Comparison of ENCODE assay signal across 12 cellular contexts in the genomic region with DNA sequence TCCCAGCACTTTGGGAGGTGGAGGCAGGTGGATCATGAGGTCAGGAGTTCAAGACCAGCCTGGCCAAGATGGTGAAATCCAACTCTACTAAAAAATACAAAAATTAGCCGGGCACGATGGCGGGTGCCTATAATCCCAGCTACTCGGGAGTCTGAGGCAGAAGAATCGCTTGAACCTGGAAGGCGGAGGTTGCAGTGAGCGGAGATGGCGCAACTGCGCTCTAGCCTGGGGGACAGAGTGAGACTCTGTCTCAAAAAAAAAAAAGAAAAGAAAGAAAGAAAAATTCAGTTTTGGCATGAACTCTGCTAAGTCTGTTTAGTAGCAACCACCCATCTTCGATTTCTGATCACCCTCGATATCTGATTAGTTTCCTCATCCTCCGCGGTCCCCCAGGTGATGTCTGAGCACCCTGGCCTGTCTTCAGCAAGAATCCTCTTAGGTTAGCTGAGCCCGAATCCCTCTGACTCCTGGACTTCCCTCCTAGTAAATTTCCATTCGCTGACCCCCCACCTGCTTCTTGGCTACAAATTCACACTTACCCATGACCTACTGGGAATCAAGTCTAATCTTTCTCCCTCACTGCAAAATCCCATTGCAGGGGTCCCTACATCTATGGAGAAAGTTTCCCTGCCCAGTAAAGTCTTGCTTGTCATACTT. TPM values are rescaled to one million over a fixed set of nuclear protein-coding genes. Genes with fewer than 3 reads are reported as not detected.
A peak's percentile ranks its signal among the peaks of the same experiment; 100 is the strongest.
DNase-seq lines count a peak whose midpoint lies in the region; ATAC-seq and TF ChIP-seq lines count a peak whose summit lies in the region.
"Had no signal": no experiment of that assay in that cellular context is flagged by ENCODE, and none has a peak within 500 bp of the region (broad histone marks: within the 10 kb centered on the region; RNA-seq: fewer than 3 reads in every experiment).

No MANE protein-coding gene starts in this region.

- H2BK12ac ChIP-seq in trophoblast cell (ENCODE audit: low read length) = peak overlapping the region; percentile 48

- H4K91ac ChIP-seq in trophoblast cell (ENCODE audit: low read depth, low read length) = peak overlapping the region; percentile 70

- TF ChIP-seq CTCF in heart right ventricle (IDR thresholded peaks at IDR 0.05) (no peak), esophagus squamous epithelium (IDR thresholded peaks at IDR 0.05) (no peak)

- peak overlapping the region; percentile 64 for H2BK5ac ChIP-seq in trophoblast cell (ENCODE audit: low read depth, low read length, poor library complexity)

- H2BK120ac ChIP-seq in trophoblast cell (ENCODE audit: insufficient read depth, low read length, poor library complexity) = peak overlapping the region; percentile 57

- peak overlapping the region in 5 of 10 donors; percentile 70 to 89 (median 82) for H3K4me3 ChIP-seq in heart right ventricle
- no peak overlapping the region for H3K4me3 ChIP-seq in esophagus squamous epithelium
- H3K4me3 ChIP-seq in trophoblast cell (ENCODE audit: low read depth, low read length) = no peak overlapping the region
- no peak overlapping the region for H3K4me3 ChIP-seq in aorta (ENCODE audit: low read length in 2 of 2)

- H3K27ac ChIP-seq in heart right ventricle (peak overlapping the region; percentile 36 to 99 (median 86)), esophagus squamous epithelium (peak overlapping the region; percentile 87 to 95 (median 88)), trophoblast cell (ENCODE audit: low read depth, low read length) (peak overlapping the region; percentile 65), aorta (ENCODE audit: low read depth in 1 of 2, low read length in 2 of 2) (peak overlapping the region; percentile 91 to 100)

- no peak overlapping the region for H3K23ac ChIP-seq in trophoblast cell (ENCODE audit: low read length)

- H3K27me3 ChIP-seq in heart right ventricle = peaks cover 0 to 13% (median 0%) of the 10 kb centered on the region in 7 donors
- H3K27me3 ChIP-seq in esophagus squamous epithelium = no peaks in the 10 kb centered on the region
- H3K27me3 ChIP-seq in trophoblast cell (ENCODE audit: insufficient read depth, low read length) = no peaks in the 10 kb centered on the region
- H3K27me3 ChIP-seq in aorta (ENCODE audit: control insufficient read depth in 1 of 2, insufficient read depth in 2 of 2, low read length in 1 of 2) = no peaks in the 10 kb centered on the region

- H3K36me3 ChIP-seq in heart right ventricle = no peaks in the 10 kb centered on the region
- H3K36me3 ChIP-seq in esophagus squamous epithelium = no peaks in the 10 kb centered on the region
- H3K36me3 ChIP-seq in trophoblast cell (ENCODE audit: control insufficient read depth in 1 of 2, insufficient read depth in 2 of 2, low read length in 2 of 2) = peaks cover 2 to 3% of the 10 kb centered on the region in 2 experiments
- no peaks in the 10 kb centered on the region for H3K36me3 ChIP-seq in aorta (ENCODE audit: control insufficient read depth in 1 of 2, insufficient read depth in 2 of 2, low read length in 1 of 2)

- ATAC-seq in heart right ventricle (no peak), left ventricle myocardium superior (no peak), aorta (ENCODE audit: low FRiP score) (no peak)

- H3K79me1 ChIP-seq in trophoblast cell (ENCODE audit: low read length) = peaks cover 50% of the 10 kb centered on the region

- H2AFZ ChIP-seq in trophoblast cell (ENCODE audit: insufficient read depth, low read length, poor library complexity) = no peak overlapping the region

- no peak overlapping the region for H3K18ac ChIP-seq in trophoblast cell (ENCODE audit: low read length)

- no peak overlapping the region for H4K12ac ChIP-seq in trophoblast cell (ENCODE audit: low read depth, low read length)

- no peak overlapping the region for H3K9ac ChIP-seq in trophoblast cell (ENCODE audit: low read length)

- peak overlapping the region; percentile 36 for H4K8ac ChIP-seq in trophoblast cell (ENCODE audit: low read depth, low read length)

- intact Hi-C loops in heart right ventricle (cut with DNase I) = loop anchor here in 2 of 10 donors (1.0 to 10.0 kb wide), 4 partner anchors 30 to 69 kb away; no protein-coding TSS in a partner anchor
- intact Hi-C loops in left ventricle myocardium superior (cut with micrococcal nuclease) = no loop called here
- intact Hi-C loops in esophagus squamous epithelium (cut with DNase I) = no loop called here
- intact Hi-C loops in aorta (cut with DNase I) = loop anchor here in 1 of 2 donors (2.0 to 5.0 kb wide), 2 partner anchors 21 to 801 kb away; partner anchors contain the start of gene SUDS3

- H3K79me2 ChIP-seq in trophoblast cell (ENCODE audit: control insufficient read depth, insufficient read depth, low read length, poor library complexity) = peaks cover 22% of the 10 kb centered on the region

- H2AK5ac ChIP-seq in trophoblast cell (ENCODE audit: low read length) = peak overlapping the region; percentile 18

- no peaks in the 10 kb centered on the region for H3K9me3 ChIP-seq in heart right ventricle
- H3K9me3 ChIP-seq in esophagus squamous epithelium = no peaks in the 10 kb centered on the region
- H3K9me3 ChIP-seq in trophoblast cell (ENCODE audit: insufficient read depth, low read depth, low read length) = no peaks in the 10 kb centered on the region
- no peaks in the 10 kb centered on the region for H3K9me3 ChIP-seq in aorta (ENCODE audit: control insufficient read depth, low read length)

- no peak overlapping the region for H3K4me2 ChIP-seq in trophoblast cell (ENCODE audit: low read length)

- H3K14ac ChIP-seq in trophoblast cell (ENCODE audit: low read length) = peak overlapping the region; percentile 8

- 88 to 90% methylated on average over 15 of the region's 15 CpGs for WGBS in heart right ventricle, 2 donors
- WGBS in esophagus squamous epithelium, 2 donors = 85% methylated on average over 15 of the region's 15 CpGs
- no CpG with 5 or more reads among the region's 15 CpGs for WGBS in trophoblast cell (ENCODE audit: extremely low coverage, insufficient coverage, insufficient read length)
- WGBS in aorta, 2 donors = 86% methylated on average over 15 of the region's 15 CpGs

- H3K4ac ChIP-seq in trophoblast cell (ENCODE audit: low read depth, low read length) = no peak overlapping the region

- H3K4me1 ChIP-seq in heart right ventricle (peaks cover 0 to 49% (median 26%) of the 10 kb centered on the region in 9 donors), esophagus squamous epithelium (peaks cover 10 to 67% (median 33%) of the 10 kb centered on the region in 3 donors), trophoblast cell (ENCODE audit: control insufficient read depth in 1 of 2, insufficient read depth in 2 of 2, low read length in 2 of 2) (peaks cover 28 to 40% of the 10 kb centered on the region in 2 experiments), aorta (ENCODE audit: control insufficient read depth in 1 of 2, insufficient read depth in 2 of 2, low read length in 2 of 2) (no peaks in the 10 kb centered on the region)

- DNase-seq in heart right ventricle (no peak), left ventricle myocardium superior (no peak), esophagus squamous epithelium (lab: John Stamatoyannopoulos, UW) (no peak), trophoblast cell (peak; percentile 61 to 74), aorta (no peak), occipital lobe (lab: John Stamatoyannopoulos, UW) (no peak), kidney glomerular epithelial cell (lab: John Stamatoyannopoulos, UW) (no peak), NCI-H526 (lab: John Stamatoyannopoulos, UW) (no peak)
- DNase-seq: activated CD8-positive, alpha-beta memory T cell treated with anti-CD3 and anti-CD28 coated beads, Interleukin-2, amount 50 U/mL, for 4 hours; activated naive CD4-positive, alpha-beta T cell treated with anti-CD3 and anti-CD28 coated beads, Interleukin-2, amount 50 U/mL, for 16 hours; stimulated activated naive CD4-positive, alpha-beta T cell treated with Interleukin-2 at 50 U/mL for 16 hours had no signal

- no peak for TF ChIP-seq POLR2A in esophagus squamous epithelium (IDR thresholded peaks at IDR 0.05)

RNA-seq across cellular contexts. Expression of gene HSPB8, which starts 0.9 kb away (rescaled TPM):
- 100 to 1,000 TPM; 421 to 720 (median 568) TPM for total RNA-seq in heart right ventricle
- polyA plus RNA-seq in heart right ventricle = 100 to 1,000 TPM; 250 to 442 TPM
- total RNA-seq in left ventricle myocardium superior = 504 TPM
- total RNA-seq in esophagus squamous epithelium = 10 to 100 TPM; 47.8 to 86.4 (median 72.1) TPM
- polyA plus RNA-seq in trophoblast cell (2013) = 373 and 404 TPM in 2 replicates
- 100 to 1,000 TPM in 1 of 2 donors, 10 to 100 TPM in 1; 88.4 to 381 TPM for total RNA-seq in aorta
- polyA plus RNA-seq in aorta = 10 to 100 TPM; 49.0 to 99.4 TPM
- 4.2 TPM for total RNA-seq in occipital lobe
- total RNA-seq: OCI-LY7 had no signal

Comparison
In these comparisons a context has a peak if more than half of its experiments do, and no peak if none do; other contexts are left out.
1. DNase-seq: peak in trophoblast cell (2 of 2); none in heart right ventricle (0 of 2), left ventricle myocardium superior (single experiment), esophagus squamous epithelium (single experiment), aorta (0 of 2), occipital lobe (single experiment), kidney glomerular epithelial cell (single experiment) and NCI-H526 (0 of 2).
2. Peak in every context shown above with its lines, with median percentiles within 50 percentile points of each other: H3K27ac ChIP-seq.